Comparison of ENCODE assay signal across 1 cellular context in the genomic region with DNA sequence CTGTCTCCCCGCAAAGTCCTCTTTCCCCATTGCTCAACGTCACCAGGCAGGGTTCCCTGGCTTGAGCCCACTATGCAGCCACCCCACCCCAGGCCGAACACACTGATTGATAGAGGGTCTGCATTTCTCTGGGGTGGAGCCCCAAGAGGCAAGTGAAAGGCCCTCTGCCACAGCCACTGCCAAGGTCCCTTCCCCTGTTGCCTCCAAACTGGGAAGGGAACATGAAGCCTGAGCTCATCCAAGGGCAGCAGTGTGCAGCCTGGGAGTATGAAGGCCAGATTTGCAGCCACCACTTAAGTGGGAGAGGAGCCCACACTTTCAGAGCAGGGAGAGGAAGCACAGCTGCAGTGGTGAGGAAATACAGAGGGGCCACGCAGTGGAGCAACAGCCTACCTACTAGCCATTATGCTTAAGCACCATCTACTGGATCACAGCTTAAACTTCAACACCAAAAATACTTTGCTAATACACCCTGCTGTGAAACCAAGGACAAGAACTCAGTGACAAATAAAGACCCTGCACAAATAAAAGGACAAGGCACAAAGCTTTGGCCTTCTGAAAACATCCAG.
TF ChIP-seq lines count a peak whose summit lies in the region.

No MANE protein-coding gene starts in this region.

TF ChIP-seq in GM23338, 12 proteins besides CTCF, POLR2A, EP300 and RAD21 (continued from another document):
- TF ChIP-seq, protein P1, sequence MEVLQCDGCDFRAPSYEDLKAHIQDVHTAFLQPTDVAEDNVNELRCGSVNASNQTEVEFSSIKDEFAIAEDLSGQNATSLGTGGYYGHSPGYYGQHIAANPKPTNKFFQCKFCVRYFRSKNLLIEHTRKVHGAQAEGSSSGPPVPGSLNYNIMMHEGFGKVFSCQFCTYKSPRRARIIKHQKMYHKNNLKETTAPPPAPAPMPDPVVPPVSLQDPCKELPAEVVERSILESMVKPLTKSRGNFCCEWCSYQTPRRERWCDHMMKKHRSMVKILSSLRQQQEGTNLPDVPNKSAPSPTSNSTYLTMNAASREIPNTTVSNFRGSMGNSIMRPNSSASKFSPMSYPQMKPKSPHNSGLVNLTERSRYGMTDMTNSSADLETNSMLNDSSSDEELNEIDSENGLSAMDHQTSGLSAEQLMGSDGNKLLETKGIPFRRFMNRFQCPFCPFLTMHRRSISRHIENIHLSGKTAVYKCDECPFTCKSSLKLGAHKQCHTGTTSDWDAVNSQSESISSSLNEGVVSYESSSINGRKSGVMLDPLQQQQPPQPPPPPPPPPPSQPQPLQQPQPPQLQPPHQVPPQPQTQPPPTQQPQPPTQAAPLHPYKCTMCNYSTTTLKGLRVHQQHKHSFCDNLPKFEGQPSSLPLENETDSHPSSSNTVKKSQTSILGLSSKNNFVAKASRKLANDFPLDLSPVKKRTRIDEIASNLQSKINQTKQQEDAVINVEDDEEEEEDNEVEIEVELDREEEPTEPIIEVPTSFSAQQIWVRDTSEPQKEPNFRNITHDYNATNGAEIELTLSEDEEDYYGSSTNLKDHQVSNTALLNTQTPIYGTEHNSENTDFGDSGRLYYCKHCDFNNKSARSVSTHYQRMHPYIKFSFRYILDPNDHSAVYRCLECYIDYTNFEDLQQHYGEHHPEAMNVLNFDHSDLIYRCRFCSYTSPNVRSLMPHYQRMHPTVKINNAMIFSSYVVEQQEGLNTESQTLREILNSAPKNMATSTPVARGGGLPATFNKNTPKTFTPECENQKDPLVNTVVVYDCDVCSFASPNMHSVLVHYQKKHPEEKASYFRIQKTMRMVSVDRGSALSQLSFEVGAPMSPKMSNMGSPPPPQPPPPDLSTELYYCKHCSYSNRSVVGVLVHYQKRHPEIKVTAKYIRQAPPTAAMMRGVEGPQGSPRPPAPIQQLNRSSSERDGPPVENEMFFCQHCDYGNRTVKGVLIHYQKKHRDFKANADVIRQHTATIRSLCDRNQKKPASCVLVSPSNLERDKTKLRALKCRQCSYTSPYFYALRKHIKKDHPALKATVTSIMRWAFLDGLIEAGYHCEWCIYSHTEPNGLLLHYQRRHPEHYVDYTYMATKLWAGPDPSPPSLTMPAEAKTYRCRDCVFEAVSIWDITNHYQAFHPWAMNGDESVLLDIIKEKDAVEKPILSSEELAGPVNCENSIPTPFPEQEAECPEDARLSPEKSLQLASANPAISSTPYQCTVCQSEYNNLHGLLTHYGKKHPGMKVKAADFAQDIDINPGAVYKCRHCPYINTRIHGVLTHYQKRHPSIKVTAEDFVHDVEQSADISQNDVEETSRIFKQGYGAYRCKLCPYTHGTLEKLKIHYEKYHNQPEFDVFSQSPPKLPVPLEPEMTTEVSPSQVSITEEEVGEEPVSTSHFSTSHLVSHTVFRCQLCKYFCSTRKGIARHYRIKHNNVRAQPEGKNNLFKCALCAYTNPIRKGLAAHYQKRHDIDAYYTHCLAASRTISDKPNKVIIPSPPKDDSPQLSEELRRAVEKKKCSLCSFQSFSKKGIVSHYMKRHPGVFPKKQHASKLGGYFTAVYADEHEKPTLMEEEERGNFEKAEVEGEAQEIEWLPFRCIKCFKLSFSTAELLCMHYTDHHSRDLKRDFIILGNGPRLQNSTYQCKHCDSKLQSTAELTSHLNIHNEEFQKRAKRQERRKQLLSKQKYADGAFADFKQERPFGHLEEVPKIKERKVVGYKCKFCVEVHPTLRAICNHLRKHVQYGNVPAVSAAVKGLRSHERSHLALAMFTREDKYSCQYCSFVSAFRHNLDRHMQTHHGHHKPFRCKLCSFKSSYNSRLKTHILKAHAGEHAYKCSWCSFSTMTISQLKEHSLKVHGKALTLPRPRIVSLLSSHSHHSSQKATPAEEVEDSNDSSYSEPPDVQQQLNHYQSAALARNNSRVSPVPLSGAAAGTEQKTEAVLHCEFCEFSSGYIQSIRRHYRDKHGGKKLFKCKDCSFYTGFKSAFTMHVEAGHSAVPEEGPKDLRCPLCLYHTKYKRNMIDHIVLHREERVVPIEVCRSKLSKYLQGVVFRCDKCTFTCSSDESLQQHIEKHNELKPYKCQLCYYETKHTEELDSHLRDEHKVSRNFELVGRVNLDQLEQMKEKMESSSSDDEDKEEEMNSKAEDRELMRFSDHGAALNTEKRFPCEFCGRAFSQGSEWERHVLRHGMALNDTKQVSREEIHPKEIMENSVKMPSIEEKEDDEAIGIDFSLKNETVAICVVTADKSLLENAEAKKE (CRISPR knock-in tag; IDR thresholded peaks at IDR 0.05): no peak
- TF ChIP-seq NANOG (IDR thresholded peaks at IDR 0.05; ENCODE audit: borderline replicate concordance) (no peak), EZH2 (IDR thresholded peaks at IDR 0.05; ENCODE audit: low read depth, unreplicated experiment) (no peak)
